ENCODE assay signal across 8 cellular contexts in the genomic region with DNA sequence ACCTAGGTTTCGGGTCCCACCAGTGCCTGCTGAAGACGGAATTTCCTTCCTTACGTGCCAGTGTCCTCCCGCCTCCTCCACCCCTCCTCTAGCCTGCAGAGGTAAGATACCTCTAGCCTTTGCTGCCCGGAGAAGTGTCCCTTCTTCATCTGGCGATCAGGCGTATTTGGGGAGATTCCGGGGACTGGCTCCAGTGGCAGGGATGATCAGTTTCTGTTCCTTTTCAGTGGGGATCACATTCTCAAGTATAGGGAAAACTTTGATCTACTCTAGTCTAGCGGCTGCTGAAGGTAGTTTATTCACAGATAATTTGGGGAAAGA. TPM values are rescaled to one million over a fixed set of nuclear protein-coding genes. Genes with fewer than 3 reads are reported as not detected.
A peak's percentile ranks its signal among the peaks of the same experiment; 100 is the strongest.
DNase-seq lines count a peak whose midpoint lies in the region; ATAC-seq and TF ChIP-seq lines count a peak whose summit lies in the region.

No MANE protein-coding gene starts in this region.

- peak overlapping the region; percentile 95 for H3K27ac ChIP-seq in WERI-Rb-1
- peak overlapping the region; percentile 98 to 99 for H3K27ac ChIP-seq in right atrium auricular region
- H3K27ac ChIP-seq in sigmoid colon: peak overlapping the region; percentile 91 to 98 (median 97)

- 0 to 1% methylated on average over 9 of the region's 9 CpGs for WGBS in sigmoid colon, 2 donors

- TF ChIP-seq CTCF in WERI-Rb-1 (IDR thresholded peaks at IDR 0.05; ENCODE audit: low read depth, low read length): no peak
- TF ChIP-seq CTCF in right atrium auricular region (IDR thresholded peaks at IDR 0.05): no peak
- TF ChIP-seq CTCF in sigmoid colon (IDR thresholded peaks at IDR 0.05): no peak

- DNase-seq in GM03348 (ENCODE audit: low spot score): peak; percentile 18
- DNase-seq in WERI-Rb-1: no peak
- no peak for DNase-seq in right atrium auricular region (ENCODE audit: low spot score)
- no peak for DNase-seq in sigmoid colon
- no peak for DNase-seq in activated CD4-positive, CD25-positive, alpha-beta regulatory T cell (lab: John Stamatoyannopoulos, UW)
- no peak for DNase-seq in D341Med (ENCODE audit: low spot score)
- no peak for DNase-seq in activated CD4-positive, alpha-beta T cell treated with anti-CD3 and anti-CD28 coated beads, Interleukin-2, amount 50 U/mL, for 4 hours

- H3K4me1 ChIP-seq in right atrium auricular region: peaks cover 0 to 35% of the 10 kb centered on the region in 2 donors
- H3K4me1 ChIP-seq in sigmoid colon: peaks cover 0 to 36% (median 16%) of the 10 kb centered on the region in 4 donors

- H3K9me3 ChIP-seq in WERI-Rb-1 (ENCODE audit: severe bottlenecking) (no peaks in the 10 kb centered on the region), right atrium auricular region (no peaks in the 10 kb centered on the region), sigmoid colon (no peaks in the 10 kb centered on the region)

- no peak for TF ChIP-seq EP300 in sigmoid colon (IDR thresholded peaks at IDR 0.05)

- H3K4me3 ChIP-seq in WERI-Rb-1 (ENCODE audit: low read depth, low read length) (peak overlapping the region; percentile 99), right atrium auricular region (peak overlapping the region; percentile 96 to 98), sigmoid colon (peak overlapping the region; percentile 68 to 98 (median 98))

- no peak for TF ChIP-seq POLR2A in sigmoid colon (IDR thresholded peaks at IDR 0.05)

- ATAC-seq in HG03457 (IDR thresholded peaks at IDR 0.05; ENCODE audit: unreplicated experiment): peak; percentile 0

- intact Hi-C loops in sigmoid colon (cut with DNase I): loop anchor here (10.0 kb wide), 1 partner anchor 200 kb away; a partner anchor contains a TSS

- H3K27me3 ChIP-seq in WERI-Rb-1 (ENCODE audit: insufficient read depth, low read depth, severe bottlenecking): no peaks in the 10 kb centered on the region
- no peaks in the 10 kb centered on the region for H3K27me3 ChIP-seq in right atrium auricular region
- H3K27me3 ChIP-seq in sigmoid colon: no peaks in the 10 kb centered on the region

- peaks cover 5% of the 10 kb centered on the region for H3K36me3 ChIP-seq in WERI-Rb-1
- no peaks in the 10 kb centered on the region for H3K36me3 ChIP-seq in right atrium auricular region
- no peaks in the 10 kb centered on the region for H3K36me3 ChIP-seq in sigmoid colon

RNA-seq across cellular contexts. Expression of a gene that starts 0.7 kb away (rescaled TPM):
- total RNA-seq in right atrium auricular region: 10 to 100 TPM; 55.3 to 56.1 TPM
- 10 to 100 TPM; 45.2 to 67.6 (median 57.8) TPM for total RNA-seq in sigmoid colon
- 10 to 100 TPM in 1 of 3 donors, 1 to 10 TPM in 2; 3.2 to 11.6 (median 4.2) TPM for polyA plus RNA-seq in sigmoid colon
